26 cellular contexts compared by ENCODE assay signal in genomic region chr3:123124936-123125335, GRCh38. TPM values are rescaled to one million over a fixed set of nuclear protein-coding genes. Genes with fewer than 3 reads are reported as not detected.
DNase-seq lines count a peak whose midpoint lies in the region; ATAC-seq and TF ChIP-seq lines count a peak whose summit lies in the region.
"Had no signal": no experiment of that assay in that cellular context is flagged by ENCODE, and none has a peak within 500 bp of the region (broad histone marks: within the 10 kb centered on the region; RNA-seq: fewer than 3 reads in every experiment).

No MANE protein-coding gene starts in this region.

- POLR2A ChIA-PET in activated CD4-positive, alpha-beta T cell treated with anti-CD3 and anti-CD28 coated beads for 36 hours (lab: Charles Lee): no interaction called here

- peaks cover 26% of the 10 kb centered on the region for H3K36me3 Mint-ChIP-seq in activated CD4-positive, alpha-beta T cell treated with anti-CD3 and anti-CD28 coated beads, Interleukin-2, amount 10 ng/mL, durations not matched to agents 24 days and 14 days (ENCODE audit: low read depth)
- H3K36me3 Mint-ChIP-seq in activated CD4-positive, alpha-beta T cell treated with anti-CD3 and anti-CD28 coated beads for 36 hours (ENCODE audit: low read depth): peaks cover 46% of the 10 kb centered on the region
- H3K36me3 Mint-ChIP-seq in chondrocyte (ENCODE audit: low read depth): peaks cover 61% of the 10 kb centered on the region
- H3K36me3 Mint-ChIP-seq in neural progenitor cell: peaks cover 22% of the 10 kb centered on the region

- H3K4me3 ChIP-seq in neural progenitor cell: no peak overlapping the region
- H3K4me3 ChIP-seq: GM12878 had no signal

- no peaks in the 10 kb centered on the region for H4K20me1 ChIP-seq in neural progenitor cell (ENCODE audit: low read depth)

- H3K9me3 ChIP-seq in neural progenitor cell (ENCODE audit: low read depth): no peaks in the 10 kb centered on the region
- H3K9me3 ChIP-seq: Caco-2 had no signal

- TF ChIP-seq CTCF in chondrocyte (IDR thresholded peaks at IDR 0.05) (no peak), neural progenitor cell (IDR thresholded peaks at IDR 0.05) (no peak)

- no peaks in the 10 kb centered on the region for H3K4me1 Mint-ChIP-seq in activated CD4-positive, alpha-beta T cell treated with anti-CD3 and anti-CD28 coated beads, Interleukin-2, amount 10 ng/mL, durations not matched to agents 24 days and 14 days
- H3K4me1 Mint-ChIP-seq in activated CD4-positive, alpha-beta T cell treated with anti-CD3 and anti-CD28 coated beads for 36 hours: no peaks in the 10 kb centered on the region
- H3K4me1 Mint-ChIP-seq in chondrocyte (ENCODE audit: low read depth) (peaks cover 27% of the 10 kb centered on the region), neural progenitor cell (peaks cover 40% of the 10 kb centered on the region)
- H3K4me1 Mint-ChIP-seq: B cell had no signal

- CTCF ChIA-PET in activated CD4-positive, alpha-beta T cell treated with anti-CD3 and anti-CD28 coated beads for 36 hours (lab: Charles Lee): no interaction called here

- H3K27ac Mint-ChIP-seq in activated CD4-positive, alpha-beta T cell treated with anti-CD3 and anti-CD28 coated beads, Interleukin-2, amount 10 ng/mL, durations not matched to agents 24 days and 14 days: peak overlapping the region; percentile 70
- no peak overlapping the region for H3K27ac Mint-ChIP-seq in activated CD4-positive, alpha-beta T cell treated with anti-CD3 and anti-CD28 coated beads for 36 hours
- peak overlapping the region; percentile 12 for H3K27ac Mint-ChIP-seq in chondrocyte (ENCODE audit: unreplicated experiment)
- peak overlapping the region; percentile 85 for H3K27ac Mint-ChIP-seq in neural progenitor cell
- H3K27ac Mint-ChIP-seq: B cell; CD8-positive, alpha-beta T cell had no signal

- intact Hi-C loops in activated CD4-positive, alpha-beta T cell treated with anti-CD3 and anti-CD28 coated beads, Interleukin-2, amount 10 ng/mL, durations not matched to agents 24 days and 14 days (cut with micrococcal nuclease): no loop called here
- intact Hi-C loops in activated CD4-positive, alpha-beta T cell treated with anti-CD3 and anti-CD28 coated beads for 36 hours (cut with DNase I, micrococcal nuclease): no loop called here
- intact Hi-C loops in sciatic nerve (cut with DNase I): no loop called here

- H3F3A ChIP-seq in neural progenitor cell (ENCODE audit: low read depth): no peaks in the 10 kb centered on the region

- DNase-seq in activated CD4-positive, alpha-beta T cell treated with anti-CD3 and anti-CD28 coated beads, Interleukin-2, amount 10 ng/mL, durations not matched to agents 24 days and 14 days: no peak
- DNase-seq in activated CD4-positive, alpha-beta T cell treated with anti-CD3 and anti-CD28 coated beads for 36 hours: no peak
- DNase-seq in chondrocyte (ENCODE audit: low spot score) (no peak), neural progenitor cell (ENCODE audit: low spot score) (no peak), DMS 273 (lab: John Stamatoyannopoulos, UW; ENCODE audit: unreplicated experiment) (no peak), NCI-H2029 treated with DMSO at 0.1 percent for 48 hours (lab: John Stamatoyannopoulos, UW) (no peak), sciatic nerve (ENCODE audit: low spot score) (no peak)
- DNase-seq: Caco-2; CD8-positive, alpha-beta T cell; DMS 273 treated with DMSO at 0.1 percent for 48 hours; DMS79; EL; GDM1; NCI-H1048; NCI-H1417; NCI-H1694; NCI-H2081; NCI-H2227 treated with DMSO at 0.1 percent for 48 hours; NCI-H526 treated with DMSO at 0.1 percent for 48 hours; SHP77 had no signal

- peaks cover 19% of the 10 kb centered on the region for H3K4me1 ChIP-seq in neural progenitor cell

- no peak for ATAC-seq in activated CD4-positive, alpha-beta T cell treated with anti-CD3 and anti-CD28 coated beads for 36 hours
- ATAC-seq in sciatic nerve: no peak
- ATAC-seq: CD8-positive, alpha-beta T cell; GM12878; Panc1 had no signal

- H3K79me2 ChIP-seq in neural progenitor cell (ENCODE audit: low read depth): no peaks in the 10 kb centered on the region

- no peak overlapping the region for H2AFZ ChIP-seq in neural progenitor cell (replicated peaks)

- H3K9ac ChIP-seq in neural progenitor cell: no peak overlapping the region

- no peak overlapping the region for H3K4me2 ChIP-seq in neural progenitor cell

- no peak overlapping the region for H3K27ac ChIP-seq in neural progenitor cell
- H3K27ac ChIP-seq: 22Rv1, C4-2B, RWPE1 had no signal

- no peaks in the 10 kb centered on the region for H3K27me3 ChIP-seq in neural progenitor cell

- no peaks in the 10 kb centered on the region for H3K36me3 ChIP-seq in neural progenitor cell

- H3K4me3 Mint-ChIP-seq in activated CD4-positive, alpha-beta T cell treated with anti-CD3 and anti-CD28 coated beads, Interleukin-2, amount 10 ng/mL, durations not matched to agents 24 days and 14 days: no peak overlapping the region
- H3K4me3 Mint-ChIP-seq in activated CD4-positive, alpha-beta T cell treated with anti-CD3 and anti-CD28 coated beads for 36 hours: no peak overlapping the region
- H3K4me3 Mint-ChIP-seq in chondrocyte (ENCODE audit: unreplicated experiment) (no peak overlapping the region), neural progenitor cell (no peak overlapping the region)
- H3K4me3 Mint-ChIP-seq: B cell; CD8-positive, alpha-beta T cell had no signal

- no peaks in the 10 kb centered on the region for H3K9me3 Mint-ChIP-seq in activated CD4-positive, alpha-beta T cell treated with anti-CD3 and anti-CD28 coated beads, Interleukin-2, amount 10 ng/mL, durations not matched to agents 24 days and 14 days
- no peaks in the 10 kb centered on the region for H3K9me3 Mint-ChIP-seq in activated CD4-positive, alpha-beta T cell treated with anti-CD3 and anti-CD28 coated beads for 36 hours (ENCODE audit: low read depth)
- H3K9me3 Mint-ChIP-seq in chondrocyte (ENCODE audit: low read depth) (no peaks in the 10 kb centered on the region), neural progenitor cell (no peaks in the 10 kb centered on the region)
- H3K9me3 Mint-ChIP-seq: CD8-positive, alpha-beta T cell had no signal

- H3K27me3 Mint-ChIP-seq in activated CD4-positive, alpha-beta T cell treated with anti-CD3 and anti-CD28 coated beads, Interleukin-2, amount 10 ng/mL, durations not matched to agents 24 days and 14 days: no peaks in the 10 kb centered on the region
- no peaks in the 10 kb centered on the region for H3K27me3 Mint-ChIP-seq in activated CD4-positive, alpha-beta T cell treated with anti-CD3 and anti-CD28 coated beads for 36 hours
- H3K27me3 Mint-ChIP-seq in chondrocyte (ENCODE audit: low read depth): no peaks in the 10 kb centered on the region
- H3K27me3 Mint-ChIP-seq in neural progenitor cell (ENCODE audit: insufficient read depth, low read depth): peaks cover 8% of the 10 kb centered on the region
- H3K27me3 Mint-ChIP-seq: B cell had no signal

RNA-seq across cellular contexts. Expression of gene PDIA5, which starts 58.1 kb away (rescaled TPM):
- total RNA-seq in activated CD4-positive, alpha-beta T cell treated with anti-CD3 and anti-CD28 coated beads, Interleukin-2, amount 10 ng/mL, durations not matched to agents 24 days and 14 days: 25.6 and 29.4 TPM in 2 replicates
- total RNA-seq in activated CD4-positive, alpha-beta T cell treated with anti-CD3 and anti-CD28 coated beads for 36 hours: 10 to 100 TPM; 19.5 to 20.7 TPM
- total RNA-seq in chondrocyte (82.7 to 129 TPM (median 128 TPM) in 3 replicates), neural progenitor cell (ENCODE audit: low replicate concordance) (5.4 and 15.8 TPM in 2 replicates), sciatic nerve (27.8 TPM)
